8 cellular contexts compared by ENCODE assay signal in the genomic region with DNA sequence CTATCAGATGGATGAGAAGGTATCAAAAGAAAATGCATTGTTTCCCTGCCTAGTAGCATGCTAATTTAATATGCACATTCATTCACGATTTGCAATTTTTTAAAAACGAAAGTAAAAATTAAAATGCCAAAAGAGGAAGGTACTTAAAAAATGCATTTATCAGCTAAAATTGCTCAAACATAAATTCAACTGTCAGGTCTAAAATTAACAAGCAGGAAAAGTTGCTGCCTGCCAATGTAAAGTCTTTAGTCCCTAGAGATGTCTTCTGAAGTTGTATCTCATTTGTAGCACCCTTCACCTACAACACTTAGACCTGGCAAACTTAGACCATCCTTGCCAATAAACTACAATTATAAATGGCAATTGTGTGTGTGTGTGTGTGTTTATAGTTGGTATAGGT. TPM values are rescaled to one million over a fixed set of nuclear protein-coding genes. Genes with fewer than 3 reads are reported as not detected.
DNase-seq lines count a peak whose midpoint lies in the region; ATAC-seq and TF ChIP-seq lines count a peak whose summit lies in the region.

No MANE protein-coding gene starts in this region.

- TF ChIP-seq POLR2A in esophagus muscularis mucosa (IDR thresholded peaks at IDR 0.05; ENCODE audit: low read depth) (no peak), body of pancreas (IDR thresholded peaks at IDR 0.05) (no peak)

- H3K4me3 ChIP-seq in esophagus muscularis mucosa (peak overlapping the region; percentile 15 to 35 (median 26)), body of pancreas (no peak overlapping the region)

- TF ChIP-seq CTCF in RWPE1 (conservative IDR thresholded peaks at IDR 0.05; ENCODE audit: low read depth) (no peak), esophagus muscularis mucosa (IDR thresholded peaks at IDR 0.05) (no peak), body of pancreas (IDR thresholded peaks at IDR 0.05) (no peak)

- H3K36me3 ChIP-seq in esophagus muscularis mucosa (peaks cover 0 to 19% (median 8%) of the 10 kb centered on the region in 4 donors), body of pancreas (replicated peaks in 1 of 2; ENCODE audit: insufficient read depth in 1 of 2, low read depth in 2 of 2) (no peaks in the 10 kb centered on the region)

- peaks cover 9% of the 10 kb centered on the region for H3K36me3 Mint-ChIP-seq in T-helper 1 cell treated with Interleukin-12 subunit alpha and Interleukin-12 subunit beta and Interleukin-4 antibody, amounts not matched to agents 30 μg/mL and 1 μg/mL, for 36 hours (ENCODE audit: low read depth)

- peaks cover 37 to 94% (median 89%) of the 10 kb centered on the region in 4 donors for H3K4me1 ChIP-seq in esophagus muscularis mucosa
- H3K4me1 ChIP-seq in body of pancreas, result peaks cover 25% of the 10 kb centered on the region

- no peak for ATAC-seq in stimulated activated naive CD8-positive, alpha-beta T cell treated with anti-CD3 and anti-CD28 coated beads, Interleukin-15, amount 100 ng/mL, for 72 hours
- ATAC-seq in left lobe of liver (no peak), body of pancreas (no peak)

- no peak for DNase-seq in T-helper 1 cell
- no peak for DNase-seq in RWPE1 (ENCODE audit: low spot score)
- DNase-seq in esophagus muscularis mucosa (ENCODE audit: extremely low spot score), result no peak
- no peak for DNase-seq in stimulated activated naive CD8-positive, alpha-beta T cell treated with anti-CD3 and anti-CD28 coated beads, Interleukin-15, amount 100 ng/mL, for 72 hours
- no peak for DNase-seq in left lobe of liver (ENCODE audit: low spot score)
- DNase-seq in body of pancreas, result no peak
- no peak for DNase-seq in AG20443 (ENCODE audit: low spot score)

- no peaks in the 10 kb centered on the region for H3K27me3 Mint-ChIP-seq in T-helper 1 cell treated with Interleukin-12 subunit alpha and Interleukin-12 subunit beta and Interleukin-4 antibody, amounts not matched to agents 30 μg/mL and 1 μg/mL, for 36 hours (ENCODE audit: low read depth)
- no peaks in the 10 kb centered on the region for H3K27me3 Mint-ChIP-seq in stimulated activated naive CD8-positive, alpha-beta T cell treated with anti-CD3 and anti-CD28 coated beads, Interleukin-15, amount 100 ng/mL, for 72 hours

- POLR2A ChIA-PET in RWPE1 (lab: Yijun Ruan, JAX; ENCODE audit: low non-redundant PET), result no interaction called here

- H3K27ac ChIP-seq in RWPE1 (peak overlapping the region; percentile 37), esophagus muscularis mucosa (replicated peaks in 1 of 4) (peak overlapping the region; percentile 28 to 50 (median 40)), body of pancreas (peak overlapping the region in 1 of 4 donors; percentile 40)

- H3K4me1 Mint-ChIP-seq in T-helper 1 cell treated with Interleukin-12 subunit alpha and Interleukin-12 subunit beta and Interleukin-4 antibody, amounts not matched to agents 30 μg/mL and 1 μg/mL, for 36 hours (ENCODE audit: low read depth), result peaks cover 15% of the 10 kb centered on the region
- H3K4me1 Mint-ChIP-seq in stimulated activated naive CD8-positive, alpha-beta T cell treated with anti-CD3 and anti-CD28 coated beads, Interleukin-15, amount 100 ng/mL, for 72 hours, result peaks cover 48% of the 10 kb centered on the region

- peak overlapping the region; percentile 71 for H3K4me3 Mint-ChIP-seq in T-helper 1 cell treated with Interleukin-12 subunit alpha and Interleukin-12 subunit beta and Interleukin-4 antibody, amounts not matched to agents 30 μg/mL and 1 μg/mL, for 36 hours
- peak overlapping the region; percentile 81 to 85 for H3K4me3 Mint-ChIP-seq in stimulated activated naive CD8-positive, alpha-beta T cell treated with anti-CD3 and anti-CD28 coated beads, Interleukin-15, amount 100 ng/mL, for 72 hours

- no peak for TF ChIP-seq EP300 in esophagus muscularis mucosa (IDR thresholded peaks at IDR 0.05)

- no peaks in the 10 kb centered on the region for H3K9me3 ChIP-seq in esophagus muscularis mucosa
- no peaks in the 10 kb centered on the region for H3K9me3 ChIP-seq in body of pancreas

- H3K9me3 Mint-ChIP-seq in T-helper 1 cell treated with Interleukin-12 subunit alpha and Interleukin-12 subunit beta and Interleukin-4 antibody, amounts not matched to agents 30 μg/mL and 1 μg/mL, for 36 hours, result no peaks in the 10 kb centered on the region
- no peaks in the 10 kb centered on the region for H3K9me3 Mint-ChIP-seq in stimulated activated naive CD8-positive, alpha-beta T cell treated with anti-CD3 and anti-CD28 coated beads, Interleukin-15, amount 100 ng/mL, for 72 hours

- intact Hi-C loops in esophagus muscularis mucosa (cut with DNase I) (no loop called here), body of pancreas (cut with DNase I) (no loop called here)

- CTCF ChIA-PET in RWPE1 (lab: Yijun Ruan, JAX), result interaction anchor here (0.8 kb wide), 1 partner anchor 69 kb away, joined by 9 read pairs; no protein-coding TSS in a partner anchor

- H3K27ac Mint-ChIP-seq in T-helper 1 cell treated with Interleukin-12 subunit alpha and Interleukin-12 subunit beta and Interleukin-4 antibody, amounts not matched to agents 30 μg/mL and 1 μg/mL, for 36 hours, result peak overlapping the region; percentile 78
- H3K27ac Mint-ChIP-seq in stimulated activated naive CD8-positive, alpha-beta T cell treated with anti-CD3 and anti-CD28 coated beads, Interleukin-15, amount 100 ng/mL, for 72 hours, result peak overlapping the region in 1 of 2 donors; percentile 87

- WGBS in esophagus muscularis mucosa, result 1% methylated on average over 2 of the region's 2 CpGs
- 27 to 31% methylated on average over 2 of the region's 2 CpGs for WGBS in body of pancreas, 2 donors

- H3K27me3 ChIP-seq in esophagus muscularis mucosa, result no peaks in the 10 kb centered on the region
- no peaks in the 10 kb centered on the region for H3K27me3 ChIP-seq in body of pancreas

RNA-seq across cellular contexts. Expression of a gene that starts 7.8 kb away (rescaled TPM):
- total RNA-seq in esophagus muscularis mucosa, result 10 to 100 TPM; 23.5 to 43.6 (median 37.1) TPM
- 18.1 TPM for total RNA-seq in left lobe of liver
- 10 to 100 TPM; 12.9 to 21.3 TPM for total RNA-seq in body of pancreas

RNA-seq across cellular contexts. Expression of a gene that starts 57.5 kb away (rescaled TPM):
- total RNA-seq in esophagus muscularis mucosa, result 100 to 1,000 TPM; 204 to 266 (median 235) TPM
- total RNA-seq in left lobe of liver, result 118 TPM
- total RNA-seq in body of pancreas, result 100 to 1,000 TPM in 1 of 2 donors, 10 to 100 TPM in 1; 94.3 to 143 TPM

Comparison
In these comparisons a context has a peak if more than half of its experiments do, and no peak if none do; other contexts are left out.
1. H3K4me3 ChIP-seq: peak in esophagus muscularis mucosa (4 of 4); none in body of pancreas (0 of 2).